Comparison of ENCODE assay signal across 8 cellular contexts in the genomic region with DNA sequence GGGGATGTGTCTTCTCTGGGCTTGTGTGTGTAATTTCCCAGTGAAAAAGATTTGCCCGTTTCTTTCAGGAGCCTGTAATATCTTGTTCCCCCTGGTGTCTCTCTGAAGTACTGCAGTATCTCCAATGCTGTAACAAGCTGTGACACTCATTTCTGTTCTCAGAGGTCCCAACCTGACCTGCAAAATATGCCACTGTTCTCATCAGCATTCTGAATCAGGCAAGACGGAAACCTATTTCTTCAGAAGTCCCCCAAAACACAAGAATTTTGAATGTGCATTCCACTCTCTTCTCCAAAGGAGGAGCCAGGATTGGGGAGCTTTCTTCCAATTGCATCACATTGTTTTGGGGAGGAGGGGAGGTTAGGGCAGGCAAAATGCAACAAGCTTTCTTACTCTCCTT.
DNase-seq lines count a peak whose midpoint lies in the region; ATAC-seq, FAIRE-seq and TF ChIP-seq lines count a peak whose summit lies in the region.

No MANE protein-coding gene starts in this region.

- H2AFZ ChIP-seq in astrocyte (ENCODE audit: low read depth, low read length), result no peak overlapping the region

- no peak overlapping the region for H3K9ac ChIP-seq in astrocyte (ENCODE audit: low read length)

- H3K4me3 Mint-ChIP-seq in natural killer cell (no peak overlapping the region), astrocyte (ENCODE audit: unreplicated experiment) (no peak overlapping the region)
- no peak overlapping the region for H3K4me3 Mint-ChIP-seq in natural killer cell treated with Interleukin-12 subunit alpha and Interleukin-12 subunit beta and Interleukin-15 and Interleukin-18, amount 100 ng/mL, for 72 hours

- no peaks in the 10 kb centered on the region for H4K20me1 ChIP-seq in astrocyte (ENCODE audit: insufficient read depth, low read length)

- H3K4me1 ChIP-seq in astrocyte (ENCODE audit: insufficient read depth, low read length), result no peaks in the 10 kb centered on the region

- H3K36me3 Mint-ChIP-seq in natural killer cell (peaks cover 12% of the 10 kb centered on the region), astrocyte (ENCODE audit: low read depth, unreplicated experiment) (no peaks in the 10 kb centered on the region)
- peaks cover 22% of the 10 kb centered on the region for H3K36me3 Mint-ChIP-seq in natural killer cell treated with Interleukin-12 subunit alpha and Interleukin-12 subunit beta and Interleukin-15 and Interleukin-18, amount 100 ng/mL, for 72 hours

- DNase-seq in natural killer cell (no peak), NCI-H1092 (lab: John Stamatoyannopoulos, UW) (peak; percentile 1), astrocyte (ENCODE audit: low read depth) (peak; percentile 21), kidney glomerular epithelial cell (lab: John Stamatoyannopoulos, UW) (peak; percentile 34), urothelium cell line (ENCODE audit: low spot score) (peak; percentile 56), NCI-H2107 treated with DMSO at 0.1 percent for 48 hours (lab: John Stamatoyannopoulos, UW; ENCODE audit: unreplicated experiment) (no peak)
- no peak for DNase-seq in natural killer cell treated with Interleukin-12 subunit alpha and Interleukin-12 subunit beta and Interleukin-15 and Interleukin-18, amount 100 ng/mL, for 72 hours (ENCODE audit: low spot score)

- peaks cover 2% of the 10 kb centered on the region for H3K27me3 ChIP-seq in astrocyte (ENCODE audit: insufficient read depth, low read length)

- H3K27me3 Mint-ChIP-seq in natural killer cell (ENCODE audit: low read depth in 2 of 2) (peaks cover 4 to 57% of the 10 kb centered on the region in 2 donors), astrocyte (ENCODE audit: low read depth, unreplicated experiment) (peaks cover 2% of the 10 kb centered on the region)
- H3K27me3 Mint-ChIP-seq in natural killer cell treated with Interleukin-12 subunit alpha and Interleukin-12 subunit beta and Interleukin-15 and Interleukin-18, amount 100 ng/mL, for 72 hours, result peaks cover 18 to 36% of the 10 kb centered on the region in 2 donors

- no peak overlapping the region for H3K4me2 ChIP-seq in astrocyte (ENCODE audit: low read length)

- FAIRE-seq in astrocyte (lab: Jason Lieb, UNC), result peak; percentile 92
- peak; percentile 44 for FAIRE-seq in urothelium cell line (lab: Jason Lieb, UNC)

- H3K79me2 ChIP-seq in astrocyte (ENCODE audit: insufficient read depth, low read length), result no peaks in the 10 kb centered on the region

- H3K9me3 ChIP-seq in astrocyte (ENCODE audit: insufficient read depth, low read depth, low read length), result no peaks in the 10 kb centered on the region

- intact Hi-C loops in natural killer cell (cut with micrococcal nuclease), result loop anchor here (1.0 kb wide), 1 partner anchor 463 kb away; no protein-coding TSS in a partner anchor

- H3K36me3 ChIP-seq in astrocyte (ENCODE audit: insufficient read depth, low read length), result no peaks in the 10 kb centered on the region

- H3K27ac Mint-ChIP-seq in natural killer cell (no peak overlapping the region), astrocyte (ENCODE audit: unreplicated experiment) (peak overlapping the region; percentile 82)
- H3K27ac Mint-ChIP-seq in natural killer cell treated with Interleukin-12 subunit alpha and Interleukin-12 subunit beta and Interleukin-15 and Interleukin-18, amount 100 ng/mL, for 72 hours, result no peak overlapping the region

- TF ChIP-seq CTCF in natural killer cell (IDR thresholded peaks at IDR 0.05) (peak; percentile 31), astrocyte (IDR thresholded peaks at IDR 0.05; ENCODE audit: insufficient read depth, low read depth, low read length) (peak; percentile 76)

- H3K4me1 Mint-ChIP-seq in natural killer cell (no peaks in the 10 kb centered on the region), astrocyte (ENCODE audit: low read depth, unreplicated experiment) (no peaks in the 10 kb centered on the region)
- H3K4me1 Mint-ChIP-seq in natural killer cell treated with Interleukin-12 subunit alpha and Interleukin-12 subunit beta and Interleukin-15 and Interleukin-18, amount 100 ng/mL, for 72 hours (ENCODE audit: low read depth in 2 of 2), result no peaks in the 10 kb centered on the region

- ATAC-seq in natural killer cell, result peak in 1 of 3 donors; percentile 57
- no peak for ATAC-seq in natural killer cell treated with Interleukin-12 subunit alpha and Interleukin-12 subunit beta and Interleukin-15 and Interleukin-18, amount 100 ng/mL, for 72 hours
- no peak for ATAC-seq in HG03108 (IDR thresholded peaks at IDR 0.05; ENCODE audit: unreplicated experiment)

- H3K27ac ChIP-seq in astrocyte (ENCODE audit: low read depth, low read length), result no peak overlapping the region

- H3K9me3 Mint-ChIP-seq in natural killer cell (peaks cover under 1 to 2% of the 10 kb centered on the region in 2 donors), astrocyte (ENCODE audit: unreplicated experiment) (peaks cover 10% of the 10 kb centered on the region)
- H3K9me3 Mint-ChIP-seq in natural killer cell treated with Interleukin-12 subunit alpha and Interleukin-12 subunit beta and Interleukin-15 and Interleukin-18, amount 100 ng/mL, for 72 hours, result peaks cover under 1% of the 10 kb centered on the region

- H3K4me3 ChIP-seq in astrocyte (ENCODE audit: insufficient read depth, low read depth, low read length), result no peak overlapping the region

Comparison
In these comparisons a context has a peak if more than half of its experiments do, and no peak if none do; other contexts are left out.
1. DNase-seq: peak in NCI-H1092 (single experiment), astrocyte (single experiment), kidney glomerular epithelial cell (single experiment) and urothelium cell line (single experiment); none in natural killer cell (single experiment), natural killer cell treated with Interleukin-12 subunit alpha and Interleukin-12 subunit beta and Interleukin-15 and Interleukin-18, amount 100 ng/mL, for 72 hours (single experiment) and NCI-H2107 treated with DMSO at 0.1 percent for 48 hours (single experiment).